ENCODE assay signal across 9 cellular contexts in genomic region chr2:47172156-47172921, GRCh38. TPM values are rescaled to one million over a fixed set of nuclear protein-coding genes. Genes with fewer than 3 reads are reported as not detected.
DNase-seq lines count a peak whose midpoint lies in the region; ATAC-seq and TF ChIP-seq lines count a peak whose summit lies in the region.
"Had no signal": no experiment of that assay in that cellular context is flagged by ENCODE, and none has a peak within 500 bp of the region (broad histone marks: within the 10 kb centered on the region; RNA-seq: fewer than 3 reads in every experiment).

No MANE protein-coding gene starts in this region.

- peak; percentile 1 for DNase-seq in stimulated activated naive CD4-positive, alpha-beta T cell treated with Interleukin-2 at 50 U/mL for 16 hours (lab: John Stamatoyannopoulos, UW)
- DNase-seq in stimulated activated naive CD4-positive, alpha-beta T cell (lab: John Stamatoyannopoulos, UW), result no peak
- no peak for DNase-seq in left lung
- no peak for DNase-seq in uterus
- no peak for DNase-seq in activated gamma-delta T cell (lab: John Stamatoyannopoulos, UW)
- DNase-seq in NCI-H524 treated with DMSO at 0.1 percent for 48 hours (lab: John Stamatoyannopoulos, UW), result no peak
- DNase-seq in putamen (ENCODE audit: low spot score), result no peak

- H3K27me3 ChIP-seq in left lung (no peaks in the 10 kb centered on the region), uterus (no peaks in the 10 kb centered on the region)

- no peak for ATAC-seq in left lung

- peak overlapping the region; percentile 99 for H3K4me3 Mint-ChIP-seq in activated naive CD8-positive, alpha-beta T cell

- intact Hi-C loops in left lung (cut with DNase I) (no loop called here), uterus (cut with DNase I; ENCODE audit: low total_unique reads) (no loop called here)

- H3K36me3 ChIP-seq in left lung (peaks cover 0 to 24% of the 10 kb centered on the region in 2 donors), uterus (no peaks in the 10 kb centered on the region)

- peaks cover 12% of the 10 kb centered on the region for H3K36me3 Mint-ChIP-seq in activated naive CD8-positive, alpha-beta T cell

- TF ChIP-seq CTCF in left lung (IDR thresholded peaks at IDR 0.05), result no peak
- TF ChIP-seq CTCF in uterus (IDR thresholded peaks at IDR 0.05), result no peak

- H3K4me3 ChIP-seq in left lung (peak overlapping the region in 1 of 2 donors; percentile 90), uterus (no peak overlapping the region)

- peaks cover 30 to 75% of the 10 kb centered on the region in 2 donors for H3K4me1 ChIP-seq in left lung
- peaks cover 7 to 11% of the 10 kb centered on the region in 2 donors for H3K4me1 ChIP-seq in uterus

- peak overlapping the region; percentile 73 for H3K27ac Mint-ChIP-seq in activated naive CD8-positive, alpha-beta T cell

- no peak for TF ChIP-seq POLR2A in uterus (IDR thresholded peaks at IDR 0.05)

- H3K9me3 Mint-ChIP-seq in activated naive CD8-positive, alpha-beta T cell (ENCODE audit: low read depth), result no peaks in the 10 kb centered on the region

- H3K27me3 Mint-ChIP-seq in activated naive CD8-positive, alpha-beta T cell, result no peaks in the 10 kb centered on the region

- H3K27ac ChIP-seq in left lung (peak overlapping the region; percentile 3 to 99), uterus (peak overlapping the region; percentile 99)

- peaks cover 74% of the 10 kb centered on the region for H3K4me1 Mint-ChIP-seq in activated naive CD8-positive, alpha-beta T cell (ENCODE audit: low read depth)

- H3K9me3 ChIP-seq in left lung (no peaks in the 10 kb centered on the region), uterus (no peaks in the 10 kb centered on the region)

RNA-seq across cellular contexts. Expression of gene CALM2, which starts 4.0 kb away (rescaled TPM):
- total RNA-seq in left lung (100 to 1,000 TPM; 579 to 585 TPM), uterus (100 to 1,000 TPM; 456 to 724 (median 652) TPM)

RNA-seq across cellular contexts. Expression of gene STPG4, which starts 17.2 kb away (rescaled TPM):
- total RNA-seq in left lung (1 to 10 TPM in 1 of 2 donors, under 1 TPM in 1; 0.67 to 1.0 TPM), uterus (1 to 10 TPM in 1 of 4 donors, not detected in 3; 1.0 TPM)
- total RNA-seq: kidney epithelial cell had no signal
